In the genomic region with DNA sequence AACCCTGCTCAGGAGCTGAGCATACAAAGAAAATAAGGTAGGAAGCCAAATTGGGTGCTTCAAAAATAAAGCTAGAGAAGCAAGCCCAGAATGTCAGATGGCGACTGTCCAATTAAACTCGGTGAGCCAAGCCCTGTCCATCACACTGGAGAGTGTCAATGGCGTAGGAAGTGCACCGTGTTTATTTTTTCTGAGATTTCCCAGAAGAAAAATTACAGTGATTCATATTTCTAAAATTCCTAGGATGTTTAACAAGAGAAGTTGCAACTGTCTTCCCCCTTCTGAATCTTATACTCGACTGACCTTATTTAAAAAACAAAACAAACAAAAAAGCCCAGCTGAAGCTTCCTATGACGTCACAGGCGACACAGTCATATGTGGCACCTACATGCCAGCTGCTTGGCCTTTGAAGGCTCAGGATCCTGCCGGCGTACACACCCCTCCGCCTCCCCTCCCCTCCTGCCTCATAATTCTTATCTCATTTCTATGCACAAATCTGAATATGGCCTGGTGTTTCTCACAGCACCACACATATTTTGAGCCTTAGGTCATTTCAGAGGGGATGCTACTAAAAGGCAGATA, we compare ENCODE assay signal across 8 cellular contexts.
A peak's percentile ranks its signal among the peaks of the same experiment; 100 is the strongest.
DNase-seq lines count a peak whose midpoint lies in the region; ATAC-seq and TF ChIP-seq lines count a peak whose summit lies in the region.

No MANE protein-coding gene starts in this region.

- in situ Hi-C loops in GM13977 (cut with MboI; ENCODE audit: low pct_unique_long_range_greater_than_20kb, low sequenced_read_pairs, unreplicated experiment): no loop called here

- ATAC-seq in HG03196 (IDR thresholded peaks at IDR 0.05; ENCODE audit: unreplicated experiment) (no peak), GM19023 (IDR thresholded peaks at IDR 0.05; ENCODE audit: unreplicated experiment) (no peak)

- TF ChIP-seq CTCF in GM13977 (IDR thresholded peaks at IDR 0.05; ENCODE audit: extremely low read depth, insufficient read depth, missing control alignments): no peak

- DNase-seq in GM03348 (ENCODE audit: low spot score) (peak; percentile 68), T-helper 2 cell (peak; percentile 37 to 92 (median 73)), dedifferentiated amniotic fluid mesenchymal stem cell (ENCODE audit: extremely low spot score) (peak; percentile 76), non-pigmented ciliary epithelial cell (ENCODE audit: low read depth) (peak; percentile 89), GM13977 (ENCODE audit: low spot score) (no peak), NCI-H1694 treated with DMSO at 0.1 percent for 48 hours (lab: John Stamatoyannopoulos, UW) (no peak)

Comparison
In these comparisons a context has a peak if more than half of its experiments do, and no peak if none do; other contexts are left out.
1. DNase-seq: peak in GM03348 (single experiment), T-helper 2 cell (5 of 5), dedifferentiated amniotic fluid mesenchymal stem cell (single experiment) and non-pigmented ciliary epithelial cell (single experiment); none in GM13977 (single experiment) and NCI-H1694 treated with DMSO at 0.1 percent for 48 hours (single experiment).